ENCODE assay signal across 1 cellular context in genomic region chr2:182446087-182446486, GRCh38.
TF ChIP-seq lines count a peak whose summit lies in the region.

No MANE protein-coding gene starts in this region.

TF ChIP-seq in GM23338, 12 proteins besides CTCF, POLR2A, EP300 and RAD21 (continued from another document):
- TF ChIP-seq, protein P1, sequence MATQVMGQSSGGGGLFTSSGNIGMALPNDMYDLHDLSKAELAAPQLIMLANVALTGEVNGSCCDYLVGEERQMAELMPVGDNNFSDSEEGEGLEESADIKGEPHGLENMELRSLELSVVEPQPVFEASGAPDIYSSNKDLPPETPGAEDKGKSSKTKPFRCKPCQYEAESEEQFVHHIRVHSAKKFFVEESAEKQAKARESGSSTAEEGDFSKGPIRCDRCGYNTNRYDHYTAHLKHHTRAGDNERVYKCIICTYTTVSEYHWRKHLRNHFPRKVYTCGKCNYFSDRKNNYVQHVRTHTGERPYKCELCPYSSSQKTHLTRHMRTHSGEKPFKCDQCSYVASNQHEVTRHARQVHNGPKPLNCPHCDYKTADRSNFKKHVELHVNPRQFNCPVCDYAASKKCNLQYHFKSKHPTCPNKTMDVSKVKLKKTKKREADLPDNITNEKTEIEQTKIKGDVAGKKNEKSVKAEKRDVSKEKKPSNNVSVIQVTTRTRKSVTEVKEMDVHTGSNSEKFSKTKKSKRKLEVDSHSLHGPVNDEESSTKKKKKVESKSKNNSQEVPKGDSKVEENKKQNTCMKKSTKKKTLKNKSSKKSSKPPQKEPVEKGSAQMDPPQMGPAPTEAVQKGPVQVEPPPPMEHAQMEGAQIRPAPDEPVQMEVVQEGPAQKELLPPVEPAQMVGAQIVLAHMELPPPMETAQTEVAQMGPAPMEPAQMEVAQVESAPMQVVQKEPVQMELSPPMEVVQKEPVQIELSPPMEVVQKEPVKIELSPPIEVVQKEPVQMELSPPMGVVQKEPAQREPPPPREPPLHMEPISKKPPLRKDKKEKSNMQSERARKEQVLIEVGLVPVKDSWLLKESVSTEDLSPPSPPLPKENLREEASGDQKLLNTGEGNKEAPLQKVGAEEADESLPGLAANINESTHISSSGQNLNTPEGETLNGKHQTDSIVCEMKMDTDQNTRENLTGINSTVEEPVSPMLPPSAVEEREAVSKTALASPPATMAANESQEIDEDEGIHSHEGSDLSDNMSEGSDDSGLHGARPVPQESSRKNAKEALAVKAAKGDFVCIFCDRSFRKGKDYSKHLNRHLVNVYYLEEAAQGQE (IDR thresholded peaks at IDR 0.05; ENCODE audit: unreplicated experiment), result no peak
- TF ChIP-seq STAT1 (IDR thresholded peaks at IDR 0.05; ENCODE audit: unreplicated experiment) (no peak), NANOG (IDR thresholded peaks at IDR 0.05; ENCODE audit: borderline replicate concordance) (no peak), JUNB (IDR thresholded peaks at IDR 0.05; ENCODE audit: unreplicated experiment) (no peak), ETS1 (IDR thresholded peaks at IDR 0.05) (no peak), POLR2AphosphoS5 (IDR thresholded peaks at IDR 0.05; ENCODE audit: low read depth) (no peak), EZH2phosphoT487 (IDR thresholded peaks at IDR 0.05; ENCODE audit: unreplicated experiment) (no peak)
- TF ChIP-seq, protein P2, sequence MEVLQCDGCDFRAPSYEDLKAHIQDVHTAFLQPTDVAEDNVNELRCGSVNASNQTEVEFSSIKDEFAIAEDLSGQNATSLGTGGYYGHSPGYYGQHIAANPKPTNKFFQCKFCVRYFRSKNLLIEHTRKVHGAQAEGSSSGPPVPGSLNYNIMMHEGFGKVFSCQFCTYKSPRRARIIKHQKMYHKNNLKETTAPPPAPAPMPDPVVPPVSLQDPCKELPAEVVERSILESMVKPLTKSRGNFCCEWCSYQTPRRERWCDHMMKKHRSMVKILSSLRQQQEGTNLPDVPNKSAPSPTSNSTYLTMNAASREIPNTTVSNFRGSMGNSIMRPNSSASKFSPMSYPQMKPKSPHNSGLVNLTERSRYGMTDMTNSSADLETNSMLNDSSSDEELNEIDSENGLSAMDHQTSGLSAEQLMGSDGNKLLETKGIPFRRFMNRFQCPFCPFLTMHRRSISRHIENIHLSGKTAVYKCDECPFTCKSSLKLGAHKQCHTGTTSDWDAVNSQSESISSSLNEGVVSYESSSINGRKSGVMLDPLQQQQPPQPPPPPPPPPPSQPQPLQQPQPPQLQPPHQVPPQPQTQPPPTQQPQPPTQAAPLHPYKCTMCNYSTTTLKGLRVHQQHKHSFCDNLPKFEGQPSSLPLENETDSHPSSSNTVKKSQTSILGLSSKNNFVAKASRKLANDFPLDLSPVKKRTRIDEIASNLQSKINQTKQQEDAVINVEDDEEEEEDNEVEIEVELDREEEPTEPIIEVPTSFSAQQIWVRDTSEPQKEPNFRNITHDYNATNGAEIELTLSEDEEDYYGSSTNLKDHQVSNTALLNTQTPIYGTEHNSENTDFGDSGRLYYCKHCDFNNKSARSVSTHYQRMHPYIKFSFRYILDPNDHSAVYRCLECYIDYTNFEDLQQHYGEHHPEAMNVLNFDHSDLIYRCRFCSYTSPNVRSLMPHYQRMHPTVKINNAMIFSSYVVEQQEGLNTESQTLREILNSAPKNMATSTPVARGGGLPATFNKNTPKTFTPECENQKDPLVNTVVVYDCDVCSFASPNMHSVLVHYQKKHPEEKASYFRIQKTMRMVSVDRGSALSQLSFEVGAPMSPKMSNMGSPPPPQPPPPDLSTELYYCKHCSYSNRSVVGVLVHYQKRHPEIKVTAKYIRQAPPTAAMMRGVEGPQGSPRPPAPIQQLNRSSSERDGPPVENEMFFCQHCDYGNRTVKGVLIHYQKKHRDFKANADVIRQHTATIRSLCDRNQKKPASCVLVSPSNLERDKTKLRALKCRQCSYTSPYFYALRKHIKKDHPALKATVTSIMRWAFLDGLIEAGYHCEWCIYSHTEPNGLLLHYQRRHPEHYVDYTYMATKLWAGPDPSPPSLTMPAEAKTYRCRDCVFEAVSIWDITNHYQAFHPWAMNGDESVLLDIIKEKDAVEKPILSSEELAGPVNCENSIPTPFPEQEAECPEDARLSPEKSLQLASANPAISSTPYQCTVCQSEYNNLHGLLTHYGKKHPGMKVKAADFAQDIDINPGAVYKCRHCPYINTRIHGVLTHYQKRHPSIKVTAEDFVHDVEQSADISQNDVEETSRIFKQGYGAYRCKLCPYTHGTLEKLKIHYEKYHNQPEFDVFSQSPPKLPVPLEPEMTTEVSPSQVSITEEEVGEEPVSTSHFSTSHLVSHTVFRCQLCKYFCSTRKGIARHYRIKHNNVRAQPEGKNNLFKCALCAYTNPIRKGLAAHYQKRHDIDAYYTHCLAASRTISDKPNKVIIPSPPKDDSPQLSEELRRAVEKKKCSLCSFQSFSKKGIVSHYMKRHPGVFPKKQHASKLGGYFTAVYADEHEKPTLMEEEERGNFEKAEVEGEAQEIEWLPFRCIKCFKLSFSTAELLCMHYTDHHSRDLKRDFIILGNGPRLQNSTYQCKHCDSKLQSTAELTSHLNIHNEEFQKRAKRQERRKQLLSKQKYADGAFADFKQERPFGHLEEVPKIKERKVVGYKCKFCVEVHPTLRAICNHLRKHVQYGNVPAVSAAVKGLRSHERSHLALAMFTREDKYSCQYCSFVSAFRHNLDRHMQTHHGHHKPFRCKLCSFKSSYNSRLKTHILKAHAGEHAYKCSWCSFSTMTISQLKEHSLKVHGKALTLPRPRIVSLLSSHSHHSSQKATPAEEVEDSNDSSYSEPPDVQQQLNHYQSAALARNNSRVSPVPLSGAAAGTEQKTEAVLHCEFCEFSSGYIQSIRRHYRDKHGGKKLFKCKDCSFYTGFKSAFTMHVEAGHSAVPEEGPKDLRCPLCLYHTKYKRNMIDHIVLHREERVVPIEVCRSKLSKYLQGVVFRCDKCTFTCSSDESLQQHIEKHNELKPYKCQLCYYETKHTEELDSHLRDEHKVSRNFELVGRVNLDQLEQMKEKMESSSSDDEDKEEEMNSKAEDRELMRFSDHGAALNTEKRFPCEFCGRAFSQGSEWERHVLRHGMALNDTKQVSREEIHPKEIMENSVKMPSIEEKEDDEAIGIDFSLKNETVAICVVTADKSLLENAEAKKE (CRISPR knock-in tag; IDR thresholded peaks at IDR 0.05), result no peak
TF ChIP-seq in GM23338: peak in this region for 0.
